In the genomic region with DNA sequence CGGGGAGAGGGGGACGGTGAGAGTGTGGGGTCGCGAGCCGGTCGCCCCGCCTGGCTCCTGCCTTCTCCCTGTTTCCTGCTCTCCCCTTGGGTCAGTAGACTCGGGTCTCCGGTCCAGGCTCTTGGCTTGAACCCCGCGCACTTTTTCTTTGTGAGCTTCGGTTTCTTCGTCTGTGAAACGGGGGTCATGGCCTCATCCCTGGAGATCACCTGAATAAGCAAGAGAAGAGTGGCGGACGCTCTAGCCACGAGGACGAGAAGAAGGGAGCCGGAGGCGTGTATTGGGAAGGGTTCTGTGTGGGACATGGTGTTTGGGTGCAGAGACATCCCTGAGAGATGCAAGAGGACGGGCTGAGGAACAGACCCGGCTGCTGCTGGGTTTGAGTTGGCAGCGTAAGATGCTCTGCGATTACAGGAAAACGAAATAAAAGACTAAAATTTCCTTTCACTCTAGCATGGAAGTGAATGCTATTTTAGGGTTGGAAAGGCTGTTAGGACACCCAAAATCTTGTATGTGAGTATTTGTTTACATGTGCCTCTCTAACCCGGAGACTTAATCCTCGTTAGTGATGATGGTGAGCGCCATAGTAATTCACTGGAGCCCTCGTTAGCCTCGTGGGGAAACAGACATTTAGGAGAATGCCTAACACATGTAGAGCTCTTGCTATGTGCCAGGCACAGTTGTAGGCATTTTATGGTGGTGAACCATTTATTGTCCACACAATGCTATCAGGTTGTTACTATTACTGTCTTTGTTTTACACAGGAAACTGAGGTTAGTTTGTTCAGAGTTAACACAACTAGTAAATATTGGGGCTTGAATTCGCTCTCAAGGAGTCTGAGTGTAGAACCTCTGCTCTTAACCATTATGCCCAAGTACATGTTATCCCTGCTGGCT, we compare ENCODE assay signal across 1 cellular context.
TF ChIP-seq lines count a peak whose summit lies in the region.

No MANE protein-coding gene starts in this region.

TF ChIP-seq in HCT116, 20 proteins besides CTCF, POLR2A, EP300 and RAD21:
- TF ChIP-seq, protein P1, sequence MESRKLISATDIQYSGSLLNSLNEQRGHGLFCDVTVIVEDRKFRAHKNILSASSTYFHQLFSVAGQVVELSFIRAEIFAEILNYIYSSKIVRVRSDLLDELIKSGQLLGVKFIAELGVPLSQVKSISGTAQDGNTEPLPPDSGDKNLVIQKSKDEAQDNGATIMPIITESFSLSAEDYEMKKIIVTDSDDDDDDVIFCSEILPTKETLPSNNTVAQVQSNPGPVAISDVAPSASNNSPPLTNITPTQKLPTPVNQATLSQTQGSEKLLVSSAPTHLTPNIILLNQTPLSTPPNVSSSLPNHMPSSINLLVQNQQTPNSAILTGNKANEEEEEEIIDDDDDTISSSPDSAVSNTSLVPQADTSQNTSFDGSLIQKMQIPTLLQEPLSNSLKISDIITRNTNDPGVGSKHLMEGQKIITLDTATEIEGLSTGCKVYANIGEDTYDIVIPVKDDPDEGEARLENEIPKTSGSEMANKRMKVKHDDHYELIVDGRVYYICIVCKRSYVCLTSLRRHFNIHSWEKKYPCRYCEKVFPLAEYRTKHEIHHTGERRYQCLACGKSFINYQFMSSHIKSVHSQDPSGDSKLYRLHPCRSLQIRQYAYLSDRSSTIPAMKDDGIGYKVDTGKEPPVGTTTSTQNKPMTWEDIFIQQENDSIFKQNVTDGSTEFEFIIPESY (IDR thresholded peaks at IDR 0.05; ENCODE audit: extremely low read depth, insufficient replicate concordance, low read length), result no peak
- TF ChIP-seq ZNF274 (IDR thresholded peaks at IDR 0.05; ENCODE audit: low read depth, low read length) (no peak), SIN3A (IDR thresholded peaks at IDR 0.05; ENCODE audit: low read depth) (peak; percentile 22; the same call in 1 of the 2 replicates), SRF (IDR thresholded peaks at IDR 0.05; ENCODE audit: low read depth) (no peak)
- TF ChIP-seq, protein P2, sequence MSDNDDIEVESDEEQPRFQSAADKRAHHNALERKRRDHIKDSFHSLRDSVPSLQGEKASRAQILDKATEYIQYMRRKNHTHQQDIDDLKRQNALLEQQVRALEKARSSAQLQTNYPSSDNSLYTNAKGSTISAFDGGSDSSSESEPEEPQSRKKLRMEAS (IDR thresholded peaks at IDR 0.05), result no peak
